ENCODE assay signal across 20 cellular contexts in the genomic region with DNA sequence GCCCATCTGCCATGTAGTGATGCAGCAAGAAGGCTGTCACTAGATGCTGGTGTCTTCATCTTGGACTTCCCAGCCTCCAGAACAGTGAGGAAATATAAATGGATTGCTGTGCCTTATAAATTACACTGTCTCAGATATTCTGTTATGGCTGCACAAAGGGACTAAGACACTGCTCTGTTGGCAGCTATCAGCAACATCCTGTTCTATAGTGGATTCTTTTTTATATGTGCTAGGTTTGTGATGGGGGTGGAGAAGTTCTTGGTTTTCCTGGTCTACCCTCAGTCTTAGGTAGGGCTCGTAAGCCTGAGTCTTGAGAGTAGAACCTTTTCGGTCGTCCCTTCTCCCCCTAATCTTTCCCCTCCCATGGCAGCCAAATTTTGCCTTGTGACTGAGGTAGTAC. TPM values are rescaled to one million over a fixed set of nuclear protein-coding genes. Genes with fewer than 3 reads are reported as not detected.
A peak's percentile ranks its signal among the peaks of the same experiment; 100 is the strongest.
DNase-seq lines count a peak whose midpoint lies in the region; ATAC-seq and TF ChIP-seq lines count a peak whose summit lies in the region.
"Had no signal": no experiment of that assay in that cellular context is flagged by ENCODE, and none has a peak within 500 bp of the region (broad histone marks: within the 10 kb centered on the region; RNA-seq: fewer than 3 reads in every experiment).

No MANE protein-coding gene starts in this region.

- H3K36me3 ChIP-seq in CD8-positive, alpha-beta T cell (ENCODE audit: insufficient read depth, low read length), result no peaks in the 10 kb centered on the region
- H3K36me3 ChIP-seq: BE2C, esophagus squamous epithelium, gastroesophageal sphincter, ovary, right lobe of liver, transverse colon had no signal

- no peaks in the 10 kb centered on the region for H3K9me3 Mint-ChIP-seq in T-helper 1 cell treated with Interleukin-12 subunit alpha and Interleukin-12 subunit beta and Interleukin-4 antibody, amounts not matched to agents 30 μg/mL and 1 μg/mL, for 36 hours
- peaks cover 5% of the 10 kb centered on the region for H3K9me3 Mint-ChIP-seq in CD8-positive, alpha-beta T cell
- H3K9me3 Mint-ChIP-seq in activated naive CD8-positive, alpha-beta T cell treated with anti-CD3 and anti-CD28 coated beads for 36 hours, result peaks cover 24% of the 10 kb centered on the region

- TF ChIP-seq CTCF in CD8-positive, alpha-beta T cell (IDR thresholded peaks at IDR 0.05), result no peak

- no peaks in the 10 kb centered on the region for H3K9me3 ChIP-seq in CD8-positive, alpha-beta T cell (ENCODE audit: low read length)
- H3K9me3 ChIP-seq: BE2C, esophagus squamous epithelium, gastroesophageal sphincter, ovary, right lobe of liver, transverse colon had no signal

- H3K4me3 Mint-ChIP-seq in T-helper 1 cell treated with Interleukin-12 subunit alpha and Interleukin-12 subunit beta and Interleukin-4 antibody, amounts not matched to agents 30 μg/mL and 1 μg/mL, for 36 hours, result no peak overlapping the region
- H3K4me3 Mint-ChIP-seq in CD8-positive, alpha-beta T cell, result peak overlapping the region; percentile 54
- H3K4me3 Mint-ChIP-seq in activated naive CD8-positive, alpha-beta T cell treated with anti-CD3 and anti-CD28 coated beads for 36 hours, result no peak overlapping the region

- intact Hi-C loops in CD8-positive, alpha-beta T cell (cut with DNase I, micrococcal nuclease), result loop anchor here in 1 of 2 experiments (2.0 kb wide), 1 partner anchor 13 kb away; no protein-coding TSS in a partner anchor

- DNase-seq in T-helper 1 cell (no peak), NCI-H226 (no peak), GDM1 (lab: John Stamatoyannopoulos, UW) (no peak)
- no peak for DNase-seq in CD8-positive, alpha-beta T cell
- DNase-seq in activated naive CD8-positive, alpha-beta T cell treated with anti-CD3 and anti-CD28 coated beads for 36 hours, result no peak
- DNase-seq: activated gamma-delta T cell; BE2C; cerebellar nuclear complex; effector CD4-positive, alpha-beta T cell; esophagus squamous epithelium; KG1; NCI-H69; ovary; right lobe of liver; transverse colon had no signal

- H3K4me1 Mint-ChIP-seq in T-helper 1 cell treated with Interleukin-12 subunit alpha and Interleukin-12 subunit beta and Interleukin-4 antibody, amounts not matched to agents 30 μg/mL and 1 μg/mL, for 36 hours (ENCODE audit: low read depth), result peaks cover 60% of the 10 kb centered on the region
- peaks cover 79% of the 10 kb centered on the region for H3K4me1 Mint-ChIP-seq in CD8-positive, alpha-beta T cell (ENCODE audit: low read depth)
- peaks cover 81% of the 10 kb centered on the region for H3K4me1 Mint-ChIP-seq in activated naive CD8-positive, alpha-beta T cell treated with anti-CD3 and anti-CD28 coated beads for 36 hours

- CTCF ChIA-PET in CD8-positive, alpha-beta T cell (lab: Charles Lee), result no interaction called here

- peak; percentile 9 for ATAC-seq in CD8-positive, alpha-beta T cell
- no peak for ATAC-seq in GM21825 (IDR thresholded peaks at IDR 0.05; ENCODE audit: unreplicated experiment)
- ATAC-seq: gastroesophageal sphincter had no signal

- H3K27ac ChIP-seq in CD8-positive, alpha-beta T cell (ENCODE audit: low read depth, low read length), result peak overlapping the region; percentile 26
- peak overlapping the region in 11 of 21 experiments; percentile 2 to 81 (median 45) for H3K27ac ChIP-seq in skin epidermis
- H3K27ac ChIP-seq: 22Rv1, gastroesophageal sphincter, ovary had no signal

- H3K27me3 ChIP-seq in CD8-positive, alpha-beta T cell (ENCODE audit: insufficient read depth, low read length), result no peaks in the 10 kb centered on the region
- H3K27me3 ChIP-seq: BE2C, gastroesophageal sphincter, ovary, right lobe of liver, transverse colon had no signal

- no peaks in the 10 kb centered on the region for H3K27me3 Mint-ChIP-seq in T-helper 1 cell treated with Interleukin-12 subunit alpha and Interleukin-12 subunit beta and Interleukin-4 antibody, amounts not matched to agents 30 μg/mL and 1 μg/mL, for 36 hours (ENCODE audit: low read depth)
- no peaks in the 10 kb centered on the region for H3K27me3 Mint-ChIP-seq in CD8-positive, alpha-beta T cell (ENCODE audit: low read depth)
- H3K27me3 Mint-ChIP-seq in activated naive CD8-positive, alpha-beta T cell treated with anti-CD3 and anti-CD28 coated beads for 36 hours, result no peaks in the 10 kb centered on the region

- H3K36me3 Mint-ChIP-seq in T-helper 1 cell treated with Interleukin-12 subunit alpha and Interleukin-12 subunit beta and Interleukin-4 antibody, amounts not matched to agents 30 μg/mL and 1 μg/mL, for 36 hours (ENCODE audit: low read depth), result peaks cover 10% of the 10 kb centered on the region
- H3K36me3 Mint-ChIP-seq in CD8-positive, alpha-beta T cell, result peaks cover 8% of the 10 kb centered on the region
- peaks cover 45% of the 10 kb centered on the region for H3K36me3 Mint-ChIP-seq in activated naive CD8-positive, alpha-beta T cell treated with anti-CD3 and anti-CD28 coated beads for 36 hours

- POLR2A ChIA-PET in CD8-positive, alpha-beta T cell (lab: Charles Lee), result interaction anchor here (1.2 kb wide), 1 partner anchor 17 kb away, joined by 3 read pairs; the partner anchor contains the start of gene STIM2

- no peak overlapping the region for H3K4me3 ChIP-seq in CD8-positive, alpha-beta T cell (ENCODE audit: low read depth, low read length)
- H3K4me3 ChIP-seq in skin epidermis, result no peak overlapping the region
- H3K4me3 ChIP-seq: gastroesophageal sphincter, ovary, right lobe of liver, transverse colon had no signal

- peak overlapping the region; percentile 87 for H3K27ac Mint-ChIP-seq in T-helper 1 cell treated with Interleukin-12 subunit alpha and Interleukin-12 subunit beta and Interleukin-4 antibody, amounts not matched to agents 30 μg/mL and 1 μg/mL, for 36 hours
- H3K27ac Mint-ChIP-seq in CD8-positive, alpha-beta T cell, result peak overlapping the region; percentile 92
- peak overlapping the region; percentile 95 for H3K27ac Mint-ChIP-seq in activated naive CD8-positive, alpha-beta T cell treated with anti-CD3 and anti-CD28 coated beads for 36 hours

- peaks cover 64% of the 10 kb centered on the region for H3K4me1 ChIP-seq in CD8-positive, alpha-beta T cell (ENCODE audit: insufficient read depth, low read length)
- H3K4me1 ChIP-seq: BE2C, right lobe of liver had no signal

RNA-seq across cellular contexts. Expression of gene STIM2, which starts 17.3 kb away (rescaled TPM):
- total RNA-seq in CD8-positive, alpha-beta T cell, result 10 to 100 TPM; 61.1 to 67.0 TPM
- total RNA-seq in activated naive CD8-positive, alpha-beta T cell treated with anti-CD3 and anti-CD28 coated beads for 36 hours, result 10 to 100 TPM; 41.8 to 45.1 TPM
